Comparison of ENCODE assay signal across 30 cellular contexts in the genomic region with DNA sequence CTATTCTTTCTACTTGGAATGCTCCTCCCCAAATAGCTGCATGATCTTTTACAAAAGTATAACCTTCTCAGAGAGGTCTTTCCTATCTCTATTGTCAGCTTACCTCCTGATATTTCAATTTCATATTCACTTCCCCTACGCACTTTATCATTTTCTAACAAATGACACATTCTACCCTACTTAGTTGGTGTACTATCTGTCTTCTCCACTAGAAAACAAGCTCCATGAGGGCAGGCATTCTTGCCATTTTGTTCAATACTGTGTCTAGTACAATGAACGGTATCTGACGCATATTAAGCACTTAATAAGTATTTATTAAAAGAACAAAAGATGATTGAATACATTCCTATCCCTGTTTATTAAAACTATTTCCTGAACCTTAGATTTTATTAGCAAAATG.
A peak's percentile ranks its signal among the peaks of the same experiment; 100 is the strongest.
DNase-seq lines count a peak whose midpoint lies in the region; ATAC-seq and TF ChIP-seq lines count a peak whose summit lies in the region.
"Had no signal": no experiment of that assay in that cellular context is flagged by ENCODE, and none has a peak within 500 bp of the region (broad histone marks: within the 10 kb centered on the region; RNA-seq: fewer than 3 reads in every experiment).

No MANE protein-coding gene starts in this region.

- peaks cover 0 to 12% (median 0%) of the 10 kb centered on the region in 4 donors for H3K36me3 ChIP-seq in stomach
- H3K36me3 ChIP-seq: cardiac muscle cell, lower lobe of right lung, neural progenitor cell, right atrium auricular region, suprapubic skin had no signal

- peak overlapping the region; percentile 38 for H3K27ac Mint-ChIP-seq in T-helper 1 cell treated with Interleukin-12 subunit alpha and Interleukin-12 subunit beta and Interleukin-4 antibody, amounts not matched to agents 30 μg/mL and 1 μg/mL, for 36 hours
- H3K27ac Mint-ChIP-seq in stimulated activated naive CD8-positive, alpha-beta T cell treated with anti-CD3 and anti-CD28 coated beads, Interleukin-15, Interleukin-2, amounts not matched to agents 100 ng/mL and 50 ng/mL, for 24 hours: peak overlapping the region; percentile 73
- no peak overlapping the region for H3K27ac Mint-ChIP-seq in stimulated activated naive CD8-positive, alpha-beta T cell treated with anti-CD3 and anti-CD28 coated beads, Interleukin-15, amount 100 ng/mL, for 72 hours
- peak overlapping the region; percentile 84 to 100 (median 92) for H3K27ac Mint-ChIP-seq in immature natural killer cell
- H3K27ac Mint-ChIP-seq: activated naive CD4-positive, alpha-beta T cell treated with anti-CD3 and anti-CD28 coated beads for 36 hours; endodermal cell; neural progenitor cell had no signal

- TF ChIP-seq CTCF in stomach (IDR thresholded peaks at IDR 0.05): no peak

- WGBS in stomach, 5 donors: 95 to 97% (median 96%) methylated on average over 3 of the region's 3 CpGs

- DNase-seq in T-helper 1 cell: no peak
- DNase-seq in stimulated activated naive CD8-positive, alpha-beta T cell treated with anti-CD3 and anti-CD28 coated beads, Interleukin-15, amount 100 ng/mL, for 72 hours: no peak
- no peak for DNase-seq in immature natural killer cell
- no peak for DNase-seq in DMS53 treated with DMSO at 0.1 percent for 48 hours (lab: John Stamatoyannopoulos, UW; ENCODE audit: unreplicated experiment)
- DNase-seq in stomach: no peak
- DNase-seq: activated naive CD4-positive, alpha-beta T cell treated with anti-CD3 and anti-CD28 coated beads for 36 hours; activated T-cell treated with anti-CD3 and anti-CD28 coated beads, Interleukin-2, amount 50 U/mL, for 48 hours; aorta; cortex of kidney; DMS153; endodermal cell; foreskin fibroblast; H7; heart right ventricle; IMR-90; lower lobe of right lung; NCI-H1048; NCI-H1694; stimulated activated CD4-positive, alpha-beta T cell treated with anti-CD3 and anti-CD28 coated beads, Interleukin-2, amount 100 ng/mL, for 24 hours had no signal

- no peak overlapping the region for H3K4me3 Mint-ChIP-seq in T-helper 1 cell treated with Interleukin-12 subunit alpha and Interleukin-12 subunit beta and Interleukin-4 antibody, amounts not matched to agents 30 μg/mL and 1 μg/mL, for 36 hours
- H3K4me3 Mint-ChIP-seq in stimulated activated naive CD8-positive, alpha-beta T cell treated with anti-CD3 and anti-CD28 coated beads, Interleukin-15, Interleukin-2, amounts not matched to agents 100 ng/mL and 50 ng/mL, for 24 hours: no peak overlapping the region
- H3K4me3 Mint-ChIP-seq in stimulated activated naive CD8-positive, alpha-beta T cell treated with anti-CD3 and anti-CD28 coated beads, Interleukin-15, amount 100 ng/mL, for 72 hours: no peak overlapping the region
- peak overlapping the region in 2 of 5 donors; percentile 21 to 48 for H3K4me3 Mint-ChIP-seq in immature natural killer cell
- H3K4me3 Mint-ChIP-seq: activated naive CD4-positive, alpha-beta T cell treated with anti-CD3 and anti-CD28 coated beads for 36 hours; endodermal cell; neural progenitor cell had no signal

- peaks cover 12% of the 10 kb centered on the region for H3K9me3 Mint-ChIP-seq in T-helper 1 cell treated with Interleukin-12 subunit alpha and Interleukin-12 subunit beta and Interleukin-4 antibody, amounts not matched to agents 30 μg/mL and 1 μg/mL, for 36 hours
- peaks cover 16% of the 10 kb centered on the region for H3K9me3 Mint-ChIP-seq in stimulated activated naive CD8-positive, alpha-beta T cell treated with anti-CD3 and anti-CD28 coated beads, Interleukin-15, Interleukin-2, amounts not matched to agents 100 ng/mL and 50 ng/mL, for 24 hours
- peaks cover 11 to 13% of the 10 kb centered on the region in 2 donors for H3K9me3 Mint-ChIP-seq in stimulated activated naive CD8-positive, alpha-beta T cell treated with anti-CD3 and anti-CD28 coated beads, Interleukin-15, amount 100 ng/mL, for 72 hours
- no peaks in the 10 kb centered on the region for H3K9me3 Mint-ChIP-seq in immature natural killer cell
- H3K9me3 Mint-ChIP-seq: neural progenitor cell had no signal

- no peaks in the 10 kb centered on the region for H3K27me3 Mint-ChIP-seq in T-helper 1 cell treated with Interleukin-12 subunit alpha and Interleukin-12 subunit beta and Interleukin-4 antibody, amounts not matched to agents 30 μg/mL and 1 μg/mL, for 36 hours (ENCODE audit: low read depth)
- H3K27me3 Mint-ChIP-seq in stimulated activated naive CD8-positive, alpha-beta T cell treated with anti-CD3 and anti-CD28 coated beads, Interleukin-15, Interleukin-2, amounts not matched to agents 100 ng/mL and 50 ng/mL, for 24 hours: no peaks in the 10 kb centered on the region
- H3K27me3 Mint-ChIP-seq in stimulated activated naive CD8-positive, alpha-beta T cell treated with anti-CD3 and anti-CD28 coated beads, Interleukin-15, amount 100 ng/mL, for 72 hours: no peaks in the 10 kb centered on the region
- peaks cover 0 to 6% (median 5%) of the 10 kb centered on the region in 3 donors for H3K27me3 Mint-ChIP-seq in immature natural killer cell (ENCODE audit: low read depth in 3 of 3)

- intact Hi-C loops in stomach (cut with DNase I; ENCODE audit: low total_unique reads): no loop called here

- H3K4me3 ChIP-seq in stomach: no peak overlapping the region
- H3K4me3 ChIP-seq: cardiac muscle cell, heart right ventricle, lower lobe of right lung, neural progenitor cell, right atrium auricular region, suprapubic skin had no signal

- H3K9me3 ChIP-seq in stomach: no peaks in the 10 kb centered on the region
- H3K9me3 ChIP-seq: heart right ventricle, lower lobe of right lung, right atrium auricular region, suprapubic skin had no signal

- TF ChIP-seq POLR2A in stomach (IDR thresholded peaks at IDR 0.05): no peak

- TF ChIP-seq EP300 in stomach (IDR thresholded peaks at IDR 0.05): no peak

- no peaks in the 10 kb centered on the region for H3K27me3 ChIP-seq in stomach
- H3K27me3 ChIP-seq: cardiac muscle cell, heart right ventricle, neural progenitor cell, right atrium auricular region, suprapubic skin had no signal

- ATAC-seq in stimulated activated naive CD8-positive, alpha-beta T cell treated with anti-CD3 and anti-CD28 coated beads, Interleukin-15, amount 100 ng/mL, for 72 hours: no peak
- ATAC-seq in GM21447 (IDR thresholded peaks at IDR 0.05; ENCODE audit: unreplicated experiment): no peak
- ATAC-seq: esophagus mucosa, heart right ventricle, lower lobe of right lung had no signal

- H3K36me3 Mint-ChIP-seq in T-helper 1 cell treated with Interleukin-12 subunit alpha and Interleukin-12 subunit beta and Interleukin-4 antibody, amounts not matched to agents 30 μg/mL and 1 μg/mL, for 36 hours (ENCODE audit: low read depth): peaks cover 21% of the 10 kb centered on the region
- H3K36me3 Mint-ChIP-seq in stimulated activated naive CD8-positive, alpha-beta T cell treated with anti-CD3 and anti-CD28 coated beads, Interleukin-15, Interleukin-2, amounts not matched to agents 100 ng/mL and 50 ng/mL, for 24 hours (ENCODE audit: low read depth): peaks cover 23% of the 10 kb centered on the region
- H3K36me3 Mint-ChIP-seq in immature natural killer cell: peaks cover 8 to 9% (median 9%) of the 10 kb centered on the region in 3 donors

- peaks cover 13 to 39% (median 31%) of the 10 kb centered on the region in 4 donors for H3K4me1 ChIP-seq in stomach
- H3K4me1 ChIP-seq: neural progenitor cell had no signal

- H3K4me1 Mint-ChIP-seq in T-helper 1 cell treated with Interleukin-12 subunit alpha and Interleukin-12 subunit beta and Interleukin-4 antibody, amounts not matched to agents 30 μg/mL and 1 μg/mL, for 36 hours (ENCODE audit: low read depth): peaks cover 33% of the 10 kb centered on the region
- H3K4me1 Mint-ChIP-seq in stimulated activated naive CD8-positive, alpha-beta T cell treated with anti-CD3 and anti-CD28 coated beads, Interleukin-15, Interleukin-2, amounts not matched to agents 100 ng/mL and 50 ng/mL, for 24 hours (ENCODE audit: low read depth): peaks cover 57% of the 10 kb centered on the region
- peaks cover 43% of the 10 kb centered on the region for H3K4me1 Mint-ChIP-seq in stimulated activated naive CD8-positive, alpha-beta T cell treated with anti-CD3 and anti-CD28 coated beads, Interleukin-15, amount 100 ng/mL, for 72 hours
- peaks cover 54% of the 10 kb centered on the region in 2 donors for H3K4me1 Mint-ChIP-seq in immature natural killer cell

- no peak overlapping the region for H3K27ac ChIP-seq in stomach
- H3K27ac ChIP-seq: 22Rv1, cardiac muscle cell, heart right ventricle, lower lobe of right lung, neural progenitor cell, parathyroid adenoma, right atrium auricular region, RWPE1, suprapubic skin had no signal

Comparison
In these comparisons a context has a peak if more than half of its experiments do, and no peak if none do; other contexts are left out.
1. H3K27ac Mint-ChIP-seq: peak in T-helper 1 cell treated with Interleukin-12 subunit alpha and Interleukin-12 subunit beta and Interleukin-4 antibody, amounts not matched to agents 30 μg/mL and 1 μg/mL, for 36 hours (single experiment), stimulated activated naive CD8-positive, alpha-beta T cell treated with anti-CD3 and anti-CD28 coated beads, Interleukin-15, Interleukin-2, amounts not matched to agents 100 ng/mL and 50 ng/mL, for 24 hours (single experiment) and immature natural killer cell (6 of 6); none in stimulated activated naive CD8-positive, alpha-beta T cell treated with anti-CD3 and anti-CD28 coated beads, Interleukin-15, amount 100 ng/mL, for 72 hours (0 of 2).